16 cellular contexts compared by ENCODE assay signal in the genomic region with DNA sequence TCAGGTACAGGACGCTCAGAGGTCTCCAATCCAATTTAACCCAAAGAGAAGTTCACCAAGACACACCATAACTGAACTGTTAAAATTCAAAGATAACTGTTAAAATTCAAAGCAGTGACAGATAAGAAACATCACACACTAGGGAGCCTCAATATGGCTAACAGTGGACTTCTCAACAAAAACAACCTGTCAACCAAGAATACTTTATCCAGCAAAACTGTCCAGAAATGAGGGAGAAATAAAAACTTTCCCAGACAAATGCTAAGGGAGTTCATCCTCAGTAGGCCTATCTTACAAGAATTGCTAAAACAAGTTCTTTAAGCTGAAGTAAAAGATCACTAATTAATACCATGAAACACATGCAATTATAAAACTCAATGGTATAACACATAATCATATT. TPM values are rescaled to one million over a fixed set of nuclear protein-coding genes. Genes with fewer than 3 reads are reported as not detected.
DNase-seq lines count a peak whose midpoint lies in the region; ATAC-seq and TF ChIP-seq lines count a peak whose summit lies in the region.
"Had no signal": no experiment of that assay in that cellular context is flagged by ENCODE, and none has a peak within 500 bp of the region (broad histone marks: within the 10 kb centered on the region; RNA-seq: fewer than 3 reads in every experiment).

No MANE protein-coding gene starts in this region.

- DNase-seq in right cardiac atrium = no peak
- no peak for DNase-seq in Right ventricle myocardium superior
- DNase-seq in amniotic epithelial cell (ENCODE audit: low read depth) = peak; percentile 9
- peak; percentile 1 for DNase-seq in fibroblast of pulmonary artery (ENCODE audit: low read depth)
- DNase-seq in MG63 = no peak
- DNase-seq in mesenchymal stem cell = no peak
- DNase-seq: AML-193; Caco-2; CD8-positive, alpha-beta memory T cell; DND-41; GF-D8; KG1 had no signal

- no peak overlapping the region for H4K91ac ChIP-seq in mesenchymal stem cell (ENCODE audit: low read length)

- ATAC-seq in right cardiac atrium (no peak), Right ventricle myocardium superior (ENCODE audit: poor library complexity) (no peak), HG03342 (IDR thresholded peaks at IDR 0.05; ENCODE audit: unreplicated experiment) (no peak)
- ATAC-seq: HCT116 had no signal

- H3K4me2 ChIP-seq in mesenchymal stem cell (ENCODE audit: low read length, poor library complexity, severe bottlenecking) = no peak overlapping the region
- H3K4me2 ChIP-seq: BLaER1 had no signal

- H3K4me3 ChIP-seq in right cardiac atrium (ENCODE audit: low read length) = peak overlapping the region; percentile 10
- H3K4me3 ChIP-seq in fibroblast of pulmonary artery (replicated peaks; ENCODE audit: low read depth, low read length) = no peak overlapping the region
- H3K4me3 ChIP-seq in MG63 = no peak overlapping the region
- no peak overlapping the region for H3K4me3 ChIP-seq in mesenchymal stem cell (ENCODE audit: insufficient read depth in 1 of 2, low read depth in 1 of 2, low read length in 2 of 2)
- H3K4me3 ChIP-seq: BLaER1 had no signal

- no peak overlapping the region for H3K9ac ChIP-seq in mesenchymal stem cell (ENCODE audit: low read length)
- H3K9ac ChIP-seq: BLaER1 had no signal

- H3K27ac ChIP-seq in right cardiac atrium (ENCODE audit: low read length) (no peak overlapping the region), mesenchymal stem cell (ENCODE audit: low read length, poor library complexity, severe bottlenecking) (no peak overlapping the region)
- H3K27ac ChIP-seq: 22Rv1, BLaER1 had no signal

- no peak for TF ChIP-seq CTCF in fibroblast of pulmonary artery (IDR thresholded peaks at IDR 0.05; ENCODE audit: low read length, missing control alignments)

- H3K23ac ChIP-seq in mesenchymal stem cell (ENCODE audit: low read length in 2 of 2) = no peak overlapping the region

- no peak overlapping the region for H2BK120ac ChIP-seq in mesenchymal stem cell (ENCODE audit: low read depth, low read length)

- H2AK5ac ChIP-seq in mesenchymal stem cell (ENCODE audit: low read length, severe bottlenecking) = no peak overlapping the region

- H2AFZ ChIP-seq in mesenchymal stem cell (ENCODE audit: low read depth, low read length) = no peak overlapping the region

- no peaks in the 10 kb centered on the region for H3K9me3 ChIP-seq in right cardiac atrium (ENCODE audit: control insufficient read depth, low read length)
- H3K9me3 ChIP-seq in MG63 = peaks cover 19% of the 10 kb centered on the region
- H3K9me3 ChIP-seq in mesenchymal stem cell (ENCODE audit: control insufficient read depth, low read length) = peaks cover 53% of the 10 kb centered on the region
- H3K9me3 ChIP-seq: Caco-2 had no signal

- no peak overlapping the region for H3K4ac ChIP-seq in mesenchymal stem cell (ENCODE audit: low read depth in 1 of 2, low read length in 2 of 2)

- intact Hi-C loops in right cardiac atrium (cut with DNase I) = no loop called here
- intact Hi-C loops in Right ventricle myocardium superior (cut with DNase I) = no loop called here

- no peak overlapping the region for H2BK5ac ChIP-seq in mesenchymal stem cell (ENCODE audit: low read depth, low read length, poor library complexity, severe bottlenecking)

- H3K79me1 ChIP-seq in mesenchymal stem cell (replicated peaks; ENCODE audit: low read length, poor library complexity, severe bottlenecking) = peaks cover 16% of the 10 kb centered on the region

- no peak overlapping the region for H2BK15ac ChIP-seq in mesenchymal stem cell (ENCODE audit: low read depth, poor library complexity, severe bottlenecking)

- H3K36me3 ChIP-seq in MG63 = peaks cover 71% of the 10 kb centered on the region
- H3K36me3 ChIP-seq in mesenchymal stem cell (ENCODE audit: control insufficient read depth in 1 of 2, insufficient read depth in 2 of 2, low read depth in 1 of 2, low read length in 2 of 2) = peaks cover 20 to 49% of the 10 kb centered on the region in 2 experiments

- 100% methylated on average over 1 of the region's 1 CpG for WGBS in right cardiac atrium
- 95% methylated on average over 1 of the region's 1 CpG for WGBS in mesenchymal stem cell

- no peak overlapping the region for H2BK12ac ChIP-seq in mesenchymal stem cell (ENCODE audit: low read length in 2 of 2)

- H4K8ac ChIP-seq in mesenchymal stem cell (ENCODE audit: low read length) = no peak overlapping the region

- H3K4me1 ChIP-seq in right cardiac atrium (ENCODE audit: control insufficient read depth, insufficient read depth, low read length) (no peaks in the 10 kb centered on the region), mesenchymal stem cell (ENCODE audit: control insufficient read depth, insufficient read depth, low read depth, low read length) (no peaks in the 10 kb centered on the region)
- H3K4me1 ChIP-seq: Caco-2 had no signal

- H3K14ac ChIP-seq in mesenchymal stem cell (ENCODE audit: low read length in 2 of 2) = no peak overlapping the region

- H3K27me3 ChIP-seq in right cardiac atrium (ENCODE audit: control insufficient read depth, insufficient read depth) (no peaks in the 10 kb centered on the region), MG63 (no peaks in the 10 kb centered on the region), mesenchymal stem cell (ENCODE audit: control insufficient read depth in 1 of 2, insufficient read depth in 1 of 2, low read length in 2 of 2) (no peaks in the 10 kb centered on the region)
- H3K27me3 ChIP-seq: BLaER1 had no signal

- H3K18ac ChIP-seq in mesenchymal stem cell (ENCODE audit: low read depth in 1 of 2, low read length in 2 of 2) = no peak overlapping the region

RNA-seq across cellular contexts. Expression of a gene that starts 36.3 kb away (rescaled TPM):
- total RNA-seq in right cardiac atrium (100 to 1,000 TPM in 1 of 4 donors, 10 to 100 TPM in 3; 36.5 to 645 (median 69.3) TPM), Right ventricle myocardium superior (10.1 TPM)
- 27.3 TPM for polyA plus RNA-seq in right cardiac atrium
- total RNA-seq in MG63 (2014; rRNA removed; shearing (Covaris generic); ENCODE audit: low replicate concordance) = 12.5 and 15.4 TPM in 2 replicates
- polyA plus RNA-seq in mesenchymal stem cell (2013, experiment 1 of 2) = 138 TPM
- polyA plus RNA-seq in mesenchymal stem cell (2013, experiment 2 of 2) = 135 TPM

RNA-seq across cellular contexts. Expression of a gene that starts 40.6 kb away (rescaled TPM):
- 10 to 100 TPM; 10.7 to 12.3 (median 12.1) TPM for total RNA-seq in right cardiac atrium
- polyA plus RNA-seq in right cardiac atrium = 7.1 TPM
- 6.8 TPM for total RNA-seq in Right ventricle myocardium superior
- total RNA-seq in MG63 (2014; rRNA removed; shearing (Covaris generic); ENCODE audit: low replicate concordance) = 21.7 and 28.9 TPM in 2 replicates
- 27.9 TPM for polyA plus RNA-seq in mesenchymal stem cell (2013, experiment 1 of 2)
- polyA plus RNA-seq in mesenchymal stem cell (2013, experiment 2 of 2) = 27.6 TPM

Comparison
In these comparisons a context has a peak if more than half of its experiments do, and no peak if none do; other contexts are left out.
1. DNase-seq: peak in amniotic epithelial cell (single experiment) and fibroblast of pulmonary artery (single experiment); none in right cardiac atrium (0 of 3), Right ventricle myocardium superior (single experiment), MG63 (single experiment) and mesenchymal stem cell (single experiment).